ENCODE assay signal across 9 cellular contexts in the genomic region with DNA sequence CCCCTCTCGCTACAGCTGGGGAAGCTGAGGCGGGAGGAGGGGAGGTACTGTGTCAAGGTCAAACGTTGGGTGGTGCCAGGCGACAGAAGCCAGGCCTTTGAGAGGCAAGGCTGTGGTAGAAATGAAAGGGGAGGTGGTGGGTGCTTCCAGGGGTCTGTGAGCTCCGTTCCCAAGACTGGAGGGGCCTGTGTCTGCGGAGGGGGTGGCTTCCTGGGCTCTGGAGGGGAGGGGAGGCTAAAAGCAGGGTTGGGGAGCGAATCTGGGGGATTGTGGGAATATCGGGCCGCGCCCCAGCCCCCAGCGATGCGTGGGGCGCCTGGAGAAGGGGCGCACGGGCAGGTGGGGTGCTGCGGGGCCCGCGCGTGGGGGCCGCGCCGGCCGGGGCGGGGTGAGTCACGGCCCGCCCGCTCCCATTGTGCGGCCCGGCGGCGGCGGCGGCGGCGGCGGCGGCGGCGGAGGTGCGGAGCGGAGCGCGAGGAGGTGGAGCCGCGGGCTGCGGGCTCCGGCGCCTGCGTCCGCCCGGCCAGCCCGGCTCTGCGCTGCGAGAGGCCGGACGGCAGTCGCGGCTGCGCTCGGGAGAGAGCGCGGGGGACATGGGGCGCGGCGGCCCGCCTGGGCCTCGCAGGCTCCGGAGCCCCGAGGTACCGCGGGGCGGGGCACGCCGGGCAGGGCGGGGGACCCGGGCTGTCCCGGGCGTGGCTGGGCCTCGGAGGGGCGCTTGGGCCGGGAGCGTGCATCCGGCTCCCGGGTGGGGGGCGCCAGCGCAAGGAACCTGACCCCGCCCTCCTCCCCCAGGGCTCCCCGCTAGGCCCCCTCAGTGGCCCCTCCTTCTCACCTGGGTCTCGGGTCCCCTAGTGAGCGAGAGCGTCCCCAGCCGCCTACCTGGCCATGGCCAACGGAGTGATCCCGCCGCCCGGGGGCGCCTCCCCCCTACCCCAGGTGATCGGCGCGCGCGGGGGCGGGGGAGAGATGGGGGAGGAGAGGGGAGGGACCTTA. TPM values are rescaled to one million over a fixed set of nuclear protein-coding genes. Genes with fewer than 3 reads are reported as not detected.
DNase-seq lines count a peak whose midpoint lies in the region; ATAC-seq and TF ChIP-seq lines count a peak whose summit lies in the region.
"Had no signal": no experiment of that assay in that cellular context is flagged by ENCODE, and none has a peak within 500 bp of the region (broad histone marks: within the 10 kb centered on the region; RNA-seq: fewer than 3 reads in every experiment).

A gene with protein sequence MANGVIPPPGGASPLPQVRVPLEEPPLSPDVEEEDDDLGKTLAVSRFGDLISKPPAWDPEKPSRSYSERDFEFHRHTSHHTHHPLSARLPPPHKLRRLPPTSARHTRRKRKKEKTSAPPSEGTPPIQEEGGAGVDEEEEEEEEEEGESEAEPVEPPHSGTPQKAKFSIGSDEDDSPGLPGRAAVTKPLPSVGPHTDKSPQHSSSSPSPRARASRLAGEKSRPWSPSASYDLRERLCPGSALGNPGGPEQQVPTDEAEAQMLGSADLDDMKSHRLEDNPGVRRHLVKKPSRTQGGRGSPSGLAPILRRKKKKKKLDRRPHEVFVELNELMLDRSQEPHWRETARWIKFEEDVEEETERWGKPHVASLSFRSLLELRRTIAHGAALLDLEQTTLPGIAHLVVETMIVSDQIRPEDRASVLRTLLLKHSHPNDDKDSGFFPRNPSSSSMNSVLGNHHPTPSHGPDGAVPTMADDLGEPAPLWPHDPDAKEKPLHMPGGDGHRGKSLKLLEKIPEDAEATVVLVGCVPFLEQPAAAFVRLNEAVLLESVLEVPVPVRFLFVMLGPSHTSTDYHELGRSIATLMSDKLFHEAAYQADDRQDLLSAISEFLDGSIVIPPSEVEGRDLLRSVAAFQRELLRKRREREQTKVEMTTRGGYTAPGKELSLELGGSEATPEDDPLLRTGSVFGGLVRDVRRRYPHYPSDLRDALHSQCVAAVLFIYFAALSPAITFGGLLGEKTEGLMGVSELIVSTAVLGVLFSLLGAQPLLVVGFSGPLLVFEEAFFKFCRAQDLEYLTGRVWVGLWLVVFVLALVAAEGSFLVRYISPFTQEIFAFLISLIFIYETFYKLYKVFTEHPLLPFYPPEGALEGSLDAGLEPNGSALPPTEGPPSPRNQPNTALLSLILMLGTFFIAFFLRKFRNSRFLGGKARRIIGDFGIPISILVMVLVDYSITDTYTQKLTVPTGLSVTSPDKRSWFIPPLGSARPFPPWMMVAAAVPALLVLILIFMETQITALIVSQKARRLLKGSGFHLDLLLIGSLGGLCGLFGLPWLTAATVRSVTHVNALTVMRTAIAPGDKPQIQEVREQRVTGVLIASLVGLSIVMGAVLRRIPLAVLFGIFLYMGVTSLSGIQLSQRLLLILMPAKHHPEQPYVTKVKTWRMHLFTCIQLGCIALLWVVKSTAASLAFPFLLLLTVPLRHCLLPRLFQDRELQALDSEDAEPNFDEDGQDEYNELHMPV (plus strand): TSS at position 526 of the 996 bp plus-strand sequence. CDS start 363 bp downstream, at position 889.

- peak within 1 kb of the TSS; percentile 63 for H3K9ac ChIP-seq in SK-N-MC (ENCODE audit: insufficient read length)

- H3K27me3 Mint-ChIP-seq in endothelial cell (ENCODE audit: unreplicated experiment), result peaks cover 14% of the 10 kb centered on the region

- H3K9me3 ChIP-seq in SK-N-MC (ENCODE audit: low read depth, low read length) (no peaks in the 10 kb centered on the region), mucosa of descending colon (no peaks in the 10 kb centered on the region)

- no peaks in the 10 kb centered on the region for H3K9me3 Mint-ChIP-seq in endothelial cell (ENCODE audit: unreplicated experiment)

- TF ChIP-seq CTCF in endothelial cell (IDR thresholded peaks at IDR 0.05; ENCODE audit: unreplicated experiment), result no peak
- no peak for TF ChIP-seq CTCF in mucosa of descending colon (IDR thresholded peaks at IDR 0.05)

- no peaks in the 10 kb centered on the region for H3K4me1 Mint-ChIP-seq in endothelial cell (ENCODE audit: unreplicated experiment)

- ATAC-seq in mucosa of descending colon, result peak; percentile 57

- H3K4me3 ChIP-seq in SK-N-MC (peak within 1 kb of the TSS; percentile 80), mucosa of descending colon (no peak within 1 kb of the TSS)

- peak; percentile 7 for DNase-seq in activated naive CD4-positive, alpha-beta T cell treated with Interleukin-2 at 50 U/mL for 16 hours
- DNase-seq in activated naive CD4-positive, alpha-beta T cell treated with anti-CD3 and anti-CD28 coated beads, Interleukin-2, amount 50 U/mL, for 16 hours, result no peak
- DNase-seq in SK-N-MC (ENCODE audit: low read depth, low spot score) (no peak), endothelial cell (ENCODE audit: low spot score) (peak; percentile 36), mucosa of descending colon (peak in 1 of 3 donors; percentile 46), inferior parietal cortex (ENCODE audit: extremely low spot score) (no peak), dedifferentiated amniotic fluid mesenchymal stem cell (ENCODE audit: extremely low spot score) (no peak)
- DNase-seq in activated effector memory CD4-positive, alpha-beta T cell treated with anti-CD3 and anti-CD28 coated beads, Interleukin-2, amount 50 U/mL, for 16 hours, result no peak

- H3K27ac ChIP-seq in SK-N-MC, result no peak within 1 kb of the TSS
- H3K27ac ChIP-seq: epithelial cell of prostate had no signal

- H3K36me3 ChIP-seq in SK-N-MC (ENCODE audit: insufficient read depth, low read length) (no peaks in the 10 kb centered on the region), mucosa of descending colon (ENCODE audit: low read depth) (no peaks in the 10 kb centered on the region)

- intact Hi-C loops in mucosa of descending colon (cut with DNase I, micrococcal nuclease), result no loop called here

- peaks cover 7% of the 10 kb centered on the region for H3K4me1 ChIP-seq in mucosa of descending colon (ENCODE audit: low read depth)

- H3K36me3 Mint-ChIP-seq in endothelial cell (ENCODE audit: low read depth, unreplicated experiment), result peaks cover 3% of the 10 kb centered on the region

- H3K4me3 Mint-ChIP-seq in endothelial cell (ENCODE audit: unreplicated experiment), result peak within 1 kb of the TSS; percentile 62

- H3K27ac Mint-ChIP-seq in endothelial cell (ENCODE audit: unreplicated experiment), result no peak within 1 kb of the TSS

RNA-seq across cellular contexts. Expression of the gene that starts here (rescaled TPM):
- total RNA-seq in endothelial cell (ENCODE audit: unreplicated experiment) (2.1 TPM), mucosa of descending colon (1 to 10 TPM in 1 of 3 donors, under 1 TPM in 2; 0.29 to 3.4 (median 0.34) TPM)

Comparison
In these comparisons a context has a peak if more than half of its experiments do, and no peak if none do; other contexts are left out.
1. DNase-seq: peak in activated naive CD4-positive, alpha-beta T cell treated with Interleukin-2 at 50 U/mL for 16 hours (single experiment) and endothelial cell (single experiment); none in activated naive CD4-positive, alpha-beta T cell treated with anti-CD3 and anti-CD28 coated beads, Interleukin-2, amount 50 U/mL, for 16 hours (single experiment), SK-N-MC (single experiment), inferior parietal cortex (single experiment), activated effector memory CD4-positive, alpha-beta T cell treated with anti-CD3 and anti-CD28 coated beads, Interleukin-2, amount 50 U/mL, for 16 hours (single experiment) and dedifferentiated amniotic fluid mesenchymal stem cell (single experiment).